Comparison of ENCODE assay signal across 8 cellular contexts in the genomic region with DNA sequence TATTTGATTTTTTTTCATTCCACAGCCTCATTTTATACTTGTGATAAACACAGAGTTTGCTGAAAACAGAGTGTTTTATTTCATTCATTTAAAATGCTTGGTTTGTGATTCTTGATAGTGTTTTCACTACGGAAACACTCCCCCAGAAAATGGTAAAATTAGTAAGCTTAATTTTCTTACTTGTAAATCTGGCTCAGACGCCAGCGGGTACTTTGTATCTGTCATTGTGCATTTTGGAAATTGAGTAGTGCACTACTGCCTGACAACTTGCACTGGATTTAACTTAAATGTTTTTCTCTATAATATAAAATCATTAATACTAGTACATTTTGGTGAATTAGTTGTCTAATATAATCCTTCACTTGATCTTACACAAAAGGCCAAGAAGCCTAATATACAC. TPM values are rescaled to one million over a fixed set of nuclear protein-coding genes. Genes with fewer than 3 reads are reported as not detected.
DNase-seq lines count a peak whose midpoint lies in the region; ATAC-seq and TF ChIP-seq lines count a peak whose summit lies in the region.

No MANE protein-coding gene starts in this region.

- H3K18ac ChIP-seq in trophoblast cell (ENCODE audit: low read length), result no peak overlapping the region

- no peak overlapping the region for H4K8ac ChIP-seq in trophoblast cell (ENCODE audit: low read depth, low read length)

- H3K27ac ChIP-seq in trophoblast cell (ENCODE audit: low read depth, low read length) (peak overlapping the region; percentile 46), aorta (ENCODE audit: low read depth in 1 of 2, low read length in 2 of 2) (no peak overlapping the region)

- H2BK120ac ChIP-seq in trophoblast cell (ENCODE audit: insufficient read depth, low read length, poor library complexity), result no peak overlapping the region

- no peaks in the 10 kb centered on the region for H3K27me3 Mint-ChIP-seq in chondrocyte (ENCODE audit: low read depth)

- H3K36me3 ChIP-seq in trophoblast cell (ENCODE audit: control insufficient read depth in 1 of 2, insufficient read depth in 2 of 2, low read length in 2 of 2), result peaks cover 7 to 9% of the 10 kb centered on the region in 2 experiments
- peaks cover 10 to 11% of the 10 kb centered on the region in 2 donors for H3K36me3 ChIP-seq in aorta (ENCODE audit: control insufficient read depth in 1 of 2, insufficient read depth in 2 of 2, low read length in 1 of 2)

- H3K4me1 Mint-ChIP-seq in chondrocyte (ENCODE audit: low read depth), result peaks cover 54% of the 10 kb centered on the region

- no peak overlapping the region for H4K91ac ChIP-seq in trophoblast cell (ENCODE audit: low read depth, low read length)

- no peak overlapping the region for H2BK5ac ChIP-seq in trophoblast cell (ENCODE audit: low read depth, low read length, poor library complexity)

- H2AFZ ChIP-seq in trophoblast cell (ENCODE audit: insufficient read depth, low read length, poor library complexity), result no peak overlapping the region

- DNase-seq in chondrocyte (ENCODE audit: low spot score) (no peak), trophoblast cell (no peak), cerebellar cortex (ENCODE audit: low spot score) (no peak), GDM1 (lab: John Stamatoyannopoulos, UW) (no peak), aorta (no peak), NCI-H524 (lab: John Stamatoyannopoulos, UW) (no peak)

- peak overlapping the region; percentile 44 for H3K4me3 Mint-ChIP-seq in chondrocyte (ENCODE audit: unreplicated experiment)

- intact Hi-C loops in aorta (cut with DNase I), result loop anchor here in 1 of 2 donors (5.0 kb wide), 1 partner anchor 38 kb away; a partner anchor contains a TSS

- H4K12ac ChIP-seq in trophoblast cell (ENCODE audit: low read depth, low read length), result no peak overlapping the region

- H3K4me3 ChIP-seq in trophoblast cell (ENCODE audit: low read depth, low read length) (no peak overlapping the region), aorta (ENCODE audit: low read length in 2 of 2) (peak overlapping the region in 1 of 2 donors; percentile 51)

- H3K27ac Mint-ChIP-seq in chondrocyte (ENCODE audit: unreplicated experiment), result peak overlapping the region; percentile 93

- no peak for TF ChIP-seq CTCF in chondrocyte (IDR thresholded peaks at IDR 0.05)

- no peak overlapping the region for H2BK12ac ChIP-seq in trophoblast cell (ENCODE audit: low read length)

- ATAC-seq in GM18511 (IDR thresholded peaks at IDR 0.05; ENCODE audit: unreplicated experiment) (peak; percentile 12), HG03521 (IDR thresholded peaks at IDR 0.05; ENCODE audit: unreplicated experiment) (peak; percentile 8), aorta (ENCODE audit: low FRiP score) (no peak)

- WGBS in trophoblast cell (ENCODE audit: extremely low coverage, insufficient coverage, insufficient read length), result no CpG with 5 or more reads among the region's 3 CpGs
- WGBS in aorta, 2 donors, result 73 to 81% methylated on average over 3 of the region's 3 CpGs

- H3K27me3 ChIP-seq in trophoblast cell (ENCODE audit: insufficient read depth, low read length) (no peaks in the 10 kb centered on the region), aorta (ENCODE audit: control insufficient read depth in 1 of 2, insufficient read depth in 2 of 2, low read length in 1 of 2) (no peaks in the 10 kb centered on the region)

- H3K79me2 ChIP-seq in trophoblast cell (ENCODE audit: control insufficient read depth, insufficient read depth, low read length, poor library complexity), result no peaks in the 10 kb centered on the region

- no peaks in the 10 kb centered on the region for H3K9me3 ChIP-seq in trophoblast cell (ENCODE audit: insufficient read depth, low read depth, low read length)
- H3K9me3 ChIP-seq in aorta (ENCODE audit: control insufficient read depth, low read length), result no peaks in the 10 kb centered on the region

- H3K14ac ChIP-seq in trophoblast cell (ENCODE audit: low read length), result no peak overlapping the region

- peaks cover 7% of the 10 kb centered on the region for H3K79me1 ChIP-seq in trophoblast cell (ENCODE audit: low read length)

- peaks cover 45% of the 10 kb centered on the region for H3K36me3 Mint-ChIP-seq in chondrocyte (ENCODE audit: low read depth)

- H3K4ac ChIP-seq in trophoblast cell (ENCODE audit: low read depth, low read length), result no peak overlapping the region

- peaks cover 5 to 14% of the 10 kb centered on the region in 2 experiments for H3K4me1 ChIP-seq in trophoblast cell (ENCODE audit: control insufficient read depth in 1 of 2, insufficient read depth in 2 of 2, low read length in 2 of 2)
- peaks cover 0 to 3% of the 10 kb centered on the region in 2 donors for H3K4me1 ChIP-seq in aorta (ENCODE audit: control insufficient read depth in 1 of 2, insufficient read depth in 2 of 2, low read length in 2 of 2)

- H3K9ac ChIP-seq in trophoblast cell (ENCODE audit: low read length), result no peak overlapping the region

- H3K4me2 ChIP-seq in trophoblast cell (ENCODE audit: low read length), result peak overlapping the region; percentile 35

- H3K23ac ChIP-seq in trophoblast cell (ENCODE audit: low read length), result no peak overlapping the region

- H3K9me3 Mint-ChIP-seq in chondrocyte (ENCODE audit: low read depth), result no peaks in the 10 kb centered on the region

- H2AK5ac ChIP-seq in trophoblast cell (ENCODE audit: low read length), result no peak overlapping the region

RNA-seq across cellular contexts. Expression of a gene that starts 37.0 kb away (rescaled TPM):
- total RNA-seq in chondrocyte (15.7 to 19.7 TPM (median 19.3 TPM) in 3 replicates), aorta (10 to 100 TPM; 16.2 to 20.1 TPM)
- 6.9 TPM in 2 replicates for polyA plus RNA-seq in trophoblast cell (2013)
- polyA plus RNA-seq in aorta, result 10 to 100 TPM; 15.6 to 37.4 TPM
